Comparison of ENCODE assay signal across 8 cellular contexts in the genomic region with DNA sequence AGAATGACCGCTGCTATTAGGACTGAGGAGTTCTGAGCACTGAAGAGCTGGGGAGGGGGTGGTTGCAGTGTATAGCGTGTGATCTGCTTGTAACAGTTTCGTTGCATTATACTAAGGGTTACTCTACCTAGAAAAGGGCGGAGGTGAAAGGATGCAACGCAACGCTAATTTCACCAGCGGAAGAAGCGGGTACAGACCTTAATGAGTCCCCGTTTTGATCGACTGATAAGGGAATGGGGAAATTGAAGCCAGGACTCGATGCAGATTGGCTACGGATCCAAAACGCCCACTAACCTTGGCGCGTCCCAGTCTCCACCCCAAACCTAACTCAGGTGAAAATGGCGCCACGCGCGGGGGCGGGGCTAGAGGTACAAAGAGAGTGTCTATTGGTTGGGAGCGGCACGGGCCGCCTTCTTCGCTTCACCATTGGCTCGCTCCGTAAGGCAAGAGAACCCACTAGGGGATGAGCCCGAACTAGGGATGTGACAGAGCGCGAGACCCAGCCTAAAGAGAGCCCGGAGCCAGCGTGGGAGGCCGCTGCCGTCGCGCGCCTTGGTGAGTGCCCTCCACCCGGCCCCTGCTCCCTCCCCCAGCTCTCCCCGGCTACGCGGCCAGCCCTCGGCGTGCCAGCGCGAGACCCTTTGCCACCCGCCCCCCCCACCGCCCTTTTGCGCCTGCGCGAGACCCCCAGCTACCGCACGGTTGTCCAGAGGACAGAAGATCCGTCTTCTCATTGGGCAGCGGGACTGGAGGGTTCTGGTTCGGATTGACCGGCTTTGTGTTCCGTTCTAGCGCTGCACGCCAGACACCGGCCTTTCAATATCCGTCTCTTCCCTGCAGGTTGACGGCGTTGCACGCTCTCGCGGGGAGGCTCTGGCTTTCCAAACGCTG. TPM values are rescaled to one million over a fixed set of nuclear protein-coding genes. Genes with fewer than 3 reads are reported as not detected.
A peak's percentile ranks its signal among the peaks of the same experiment; 100 is the strongest.
DNase-seq lines count a peak whose midpoint lies in the region; ATAC-seq, FAIRE-seq and TF ChIP-seq lines count a peak whose summit lies in the region.

A gene (plus strand): TSS at position 456 of the 891 bp plus-strand sequence. CDS start 1,964 bp downstream, outside the sequence.

- 54% methylated on average over 64 of the region's 66 CpGs; no CpG with 5 or more reads in 1 of the 2 donors for WGBS in transverse colon (ENCODE audit: low coverage in 1 of 2), 2 donors

- peak; percentile 99 for FAIRE-seq in GM12891 (lab: Jason Lieb, UNC)

- DNase-seq in GM12891 (ENCODE audit: insufficient read length, low spot score) (peak; percentile 80), NCI-H1436 treated with DMSO at 0.1 percent for 48 hours (lab: John Stamatoyannopoulos, UW) (peak; percentile 74), T follicular helper cell (ENCODE audit: low read depth) (peak; percentile 91), cardiac septum (ENCODE audit: low spot score) (peak; percentile 93), pons (ENCODE audit: low spot score) (peak; percentile 84), transverse colon (peak; percentile 95)
- peak; percentile 91 for DNase-seq in activated naive CD8-positive, alpha-beta T cell treated with anti-CD3 and anti-CD28 coated beads, Interleukin-2, amount 50 U/mL, for 24 hours

- H3K4me3 ChIP-seq in transverse colon: peak within 1 kb of the TSS; percentile 23 to 77 (median 62)

- no peak for TF ChIP-seq CTCF in transverse colon (IDR thresholded peaks at IDR 0.05)

- peak; percentile 93 for ATAC-seq in HG02840 (IDR thresholded peaks at IDR 0.05; ENCODE audit: low FRiP score, unreplicated experiment)
- ATAC-seq in activated naive CD8-positive, alpha-beta T cell treated with anti-CD3 and anti-CD28 coated beads, Interleukin-2, amount 50 U/mL, for 24 hours: peak; percentile 98

- H3K4me3 Mint-ChIP-seq in activated naive CD8-positive, alpha-beta T cell treated with anti-CD3 and anti-CD28 coated beads, Interleukin-2, amount 50 U/mL, for 24 hours: peak within 1 kb of the TSS; percentile 87

- no peaks in the 10 kb centered on the region for H3K36me3 ChIP-seq in transverse colon

- no peak for TF ChIP-seq EP300 in transverse colon (IDR thresholded peaks at IDR 0.05; ENCODE audit: low read depth)

- peak; percentile 58 for TF ChIP-seq POLR2A in GM12891 (IDR thresholded peaks at IDR 0.05; ENCODE audit: low read depth, low read length)
- TF ChIP-seq POLR2A in transverse colon (IDR thresholded peaks at IDR 0.05): peak; percentile 83

- H3K4me1 Mint-ChIP-seq in activated naive CD8-positive, alpha-beta T cell treated with anti-CD3 and anti-CD28 coated beads, Interleukin-2, amount 50 U/mL, for 24 hours: peaks cover 39% of the 10 kb centered on the region

- H3K27ac ChIP-seq in transverse colon: peak within 1 kb of the TSS; percentile 85 to 92 (median 86)

- in situ Hi-C loops in transverse colon (cut with MboI; ENCODE audit: low pct_ligation_motif_present in 1 of 4, low pct_unique_long_range_greater_than_20kb in 1 of 4, low sequenced_read_pairs in 3 of 4): no loop called here

- peak within 1 kb of the TSS; percentile 98 for H3K27ac Mint-ChIP-seq in activated naive CD8-positive, alpha-beta T cell treated with anti-CD3 and anti-CD28 coated beads, Interleukin-2, amount 50 U/mL, for 24 hours

- peaks cover 15% of the 10 kb centered on the region for H3K36me3 Mint-ChIP-seq in activated naive CD8-positive, alpha-beta T cell treated with anti-CD3 and anti-CD28 coated beads, Interleukin-2, amount 50 U/mL, for 24 hours (ENCODE audit: low read depth)

- H3K4me1 ChIP-seq in transverse colon: peaks cover 0 to 9% (median 4%) of the 10 kb centered on the region in 4 donors

- no peaks in the 10 kb centered on the region for H3K9me3 Mint-ChIP-seq in activated naive CD8-positive, alpha-beta T cell treated with anti-CD3 and anti-CD28 coated beads, Interleukin-2, amount 50 U/mL, for 24 hours

- H3K27me3 Mint-ChIP-seq in activated naive CD8-positive, alpha-beta T cell treated with anti-CD3 and anti-CD28 coated beads, Interleukin-2, amount 50 U/mL, for 24 hours: no peaks in the 10 kb centered on the region

- no peaks in the 10 kb centered on the region for H3K9me3 ChIP-seq in transverse colon

- no peaks in the 10 kb centered on the region for H3K27me3 ChIP-seq in transverse colon

- intact Hi-C loops in cardiac septum (cut with DNase I) (no loop called here), transverse colon (cut with DNase I; ENCODE audit: low total_unique reads) (no loop called here)

TF ChIP-seq in GM12891, 5 proteins besides CTCF, POLR2A, EP300 and RAD21:
- TF ChIP-seq TAF1 (IDR thresholded peaks at IDR 0.05; ENCODE audit: low read depth, low read length): peak; percentile 51; the same call in 1 of the 2 replicates
- no peak for TF ChIP-seq PAX5 (IDR thresholded peaks at IDR 0.05; ENCODE audit: insufficient read depth, low read length, severe bottlenecking)
- TF ChIP-seq POLR2AphosphoS5 (IDR thresholded peaks at IDR 0.05; ENCODE audit: low read depth, low read length): peak; percentile 68; the same call in 1 of the 2 replicates
- TF ChIP-seq POU2F2 (IDR thresholded peaks at IDR 0.05; ENCODE audit: low read depth, low read length): no peak
- TF ChIP-seq SPI1 (IDR thresholded peaks at IDR 0.05; ENCODE audit: low read depth, low read length): no peak
TF ChIP-seq in GM12891: peak in this region for 2.

RNA-seq across cellular contexts. Expression of the gene that starts here (rescaled TPM):
- 95.9 TPM for polyA plus RNA-seq in GM12891 (2012; ENCODE audit: low read depth, missing spikeins)
- total RNA-seq in cardiac septum (38.6 TPM), transverse colon (10 to 100 TPM; 19.9 to 88.7 (median 67.6) TPM)

Comparison
In these comparisons a context has a peak if more than half of its experiments do, and no peak if none do; other contexts are left out.
1. Peak in every context shown above with its lines: DNase-seq, ATAC-seq, H3K4me3 ChIP-seq and H3K27ac ChIP-seq.